26 cellular contexts compared by ENCODE assay signal in the genomic region with DNA sequence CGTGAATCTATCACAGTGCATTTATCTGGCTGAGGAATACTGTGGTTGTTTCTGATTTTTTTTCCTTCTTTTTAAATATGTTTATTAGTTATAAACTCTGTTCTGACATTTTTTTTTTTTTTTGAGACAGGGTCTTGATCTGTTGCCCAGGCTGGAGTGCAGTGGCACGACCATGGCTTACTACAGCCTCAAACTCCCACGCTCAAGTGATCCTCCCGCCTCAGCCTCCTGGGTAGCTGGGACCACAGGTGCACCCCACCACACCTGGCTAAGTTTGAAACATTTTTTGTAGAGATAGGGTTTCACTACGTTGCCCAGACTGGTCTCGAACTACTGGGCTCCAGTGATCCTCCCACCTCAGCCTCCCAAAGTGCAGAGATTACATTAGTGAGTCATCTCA.
"Had no signal": no experiment of that assay in that cellular context is flagged by ENCODE, and none has a peak within 500 bp of the region (broad histone marks: within the 10 kb centered on the region; RNA-seq: fewer than 3 reads in every experiment).

No MANE protein-coding gene starts in this region.

- H3K27me3 ChIP-seq: esophagus squamous epithelium, gastroesophageal sphincter, heart left ventricle, left lung had no signal

- H3K4me3 ChIP-seq: coronary artery, esophagus squamous epithelium, gastroesophageal sphincter, heart left ventricle, left lung, lower lobe of right lung, mucosa of descending colon had no signal

- FAIRE-seq: colon, endometrium, islet of Langerhans, keratinocyte had no signal

- H3K9me3 ChIP-seq: esophagus squamous epithelium, gastroesophageal sphincter, heart left ventricle, left lung, lower lobe of right lung, mucosa of descending colon had no signal

- ATAC-seq: effector memory CD8-positive, alpha-beta T cell; esophagus mucosa; gastroesophageal sphincter; heart left ventricle; left cardiac atrium; left lung; left ventricle myocardium superior; lower lobe of right lung; mucosa of descending colon; naive thymus-derived CD8-positive, alpha-beta T cell had no signal

- H3K27ac ChIP-seq: coronary artery, epithelial cell of prostate, esophagus squamous epithelium, gastroesophageal sphincter, heart left ventricle, left lung, lower lobe of right lung had no signal

- H3K4me1 ChIP-seq: esophagus squamous epithelium, heart left ventricle, left lung, lower lobe of right lung had no signal

- H3K27me3 Mint-ChIP-seq: effector memory CD8-positive, alpha-beta T cell; naive B cell; naive thymus-derived CD8-positive, alpha-beta T cell had no signal

- H3K9me3 Mint-ChIP-seq: effector memory CD8-positive, alpha-beta T cell; endodermal cell; mesothelial cell of epicardium; naive B cell; naive thymus-derived CD8-positive, alpha-beta T cell had no signal

- H3K4me1 Mint-ChIP-seq: endodermal cell, mesothelial cell of epicardium had no signal

- DNase-seq: effector CD8-positive, alpha-beta T cell; effector memory CD8-positive, alpha-beta T cell; endodermal cell; erythroblast; esophagus squamous epithelium; foreskin fibroblast; foreskin melanocyte; heart left ventricle; hippocampal formation; left cardiac atrium; left lung; left ventricle myocardium superior; lower lobe of right lung; mesenchymal stem cell; mucosa of descending colon; naive B cell; naive thymus-derived CD8-positive, alpha-beta T cell had no signal

- H3K27ac Mint-ChIP-seq: endodermal cell, mesothelial cell of epicardium, naive B cell had no signal

- H3K4me3 Mint-ChIP-seq: effector memory CD8-positive, alpha-beta T cell; endodermal cell; mesothelial cell of epicardium; naive B cell; naive thymus-derived CD8-positive, alpha-beta T cell had no signal
